In genomic region chr22:42855726-42856125, GRCh38 we compare ENCODE assay signal across 8 cellular contexts. TPM values are rescaled to one million over a fixed set of nuclear protein-coding genes. Genes with fewer than 3 reads are reported as not detected.
DNase-seq lines count a peak whose midpoint lies in the region; ATAC-seq and TF ChIP-seq lines count a peak whose summit lies in the region.

No MANE protein-coding gene starts in this region.

- WGBS in heart right ventricle, 2 donors, result 36 to 47% methylated on average over 4 of the region's 4 CpGs
- 14% methylated on average over 4 of the region's 4 CpGs for WGBS in aorta, 2 donors

- DNase-seq in heart right ventricle, result no peak
- no peak for DNase-seq in left ventricle myocardium superior
- no peak for DNase-seq in brain microvascular endothelial cell
- DNase-seq in aorta, result no peak
- no peak for DNase-seq in NK-92 (lab: John Stamatoyannopoulos, UW; ENCODE audit: unreplicated experiment)

- H3K4me3 ChIP-seq in heart right ventricle (peak overlapping the region; percentile 67 to 98 (median 80)), brain microvascular endothelial cell (ENCODE audit: low read depth, low read length) (peak overlapping the region; percentile 89), mucosa of rectum (ENCODE audit: low read length in 2 of 2) (peak overlapping the region; percentile 82 to 91), aorta (ENCODE audit: low read length in 2 of 2) (peak overlapping the region; percentile 56 to 96)

- H3K9me3 ChIP-seq in heart right ventricle, result no peaks in the 10 kb centered on the region
- no peaks in the 10 kb centered on the region for H3K9me3 ChIP-seq in mucosa of rectum (ENCODE audit: control insufficient read depth in 2 of 2, low read length in 2 of 2)
- H3K9me3 ChIP-seq in aorta (ENCODE audit: control insufficient read depth, low read length), result no peaks in the 10 kb centered on the region

- intact Hi-C loops in heart right ventricle (cut with DNase I), result loop anchor here in 1 of 10 donors (5.0 kb wide), 1 partner anchor 157 kb away; no protein-coding TSS in a partner anchor
- intact Hi-C loops in left ventricle myocardium superior (cut with micrococcal nuclease), result no loop called here
- intact Hi-C loops in aorta (cut with DNase I), result no loop called here

- in situ Hi-C loops in brain microvascular endothelial cell (cut with HindIII; ENCODE audit: low pct_ligation_motif_present, low sequenced_read_pairs), result no loop called here

- ATAC-seq in heart right ventricle, result no peak
- no peak for ATAC-seq in left ventricle myocardium superior
- ATAC-seq in aorta (ENCODE audit: low FRiP score), result no peak
- ATAC-seq in HG03095 (IDR thresholded peaks at IDR 0.05; ENCODE audit: unreplicated experiment), result no peak
- no peak for ATAC-seq in esophagus mucosa

- H3K27ac ChIP-seq in heart right ventricle (peak overlapping the region in 9 of 10 donors; percentile 92 to 99 (median 98)), brain microvascular endothelial cell (peak overlapping the region; percentile 81), mucosa of rectum (ENCODE audit: low read depth in 2 of 2, low read length in 2 of 2) (peak overlapping the region; percentile 93 to 96), aorta (ENCODE audit: low read depth in 1 of 2, low read length in 2 of 2) (peak overlapping the region in 1 of 2 donors; percentile 20)

- H3K36me3 ChIP-seq in heart right ventricle (peaks cover 0 to 9% (median 0%) of the 10 kb centered on the region in 9 donors), brain microvascular endothelial cell (replicated peaks) (no peaks in the 10 kb centered on the region), mucosa of rectum (ENCODE audit: control insufficient read depth in 2 of 2, insufficient read depth in 2 of 2, low read length in 2 of 2) (no peaks in the 10 kb centered on the region), aorta (ENCODE audit: control insufficient read depth in 1 of 2, insufficient read depth in 2 of 2, low read length in 1 of 2) (no peaks in the 10 kb centered on the region)

- TF ChIP-seq CTCF in heart right ventricle (IDR thresholded peaks at IDR 0.05) (no peak), brain microvascular endothelial cell (IDR thresholded peaks at IDR 0.05; ENCODE audit: low read depth, low read length, missing control alignments) (no peak)

- H3K27me3 ChIP-seq in heart right ventricle (no peaks in the 10 kb centered on the region), brain microvascular endothelial cell (replicated peaks) (no peaks in the 10 kb centered on the region), mucosa of rectum (ENCODE audit: control insufficient read depth in 2 of 2, insufficient read depth in 2 of 2, low read length in 2 of 2) (no peaks in the 10 kb centered on the region), aorta (ENCODE audit: control insufficient read depth in 1 of 2, insufficient read depth in 2 of 2, low read length in 1 of 2) (no peaks in the 10 kb centered on the region)

- peak overlapping the region; percentile 90 to 94 for H3K9ac ChIP-seq in mucosa of rectum (ENCODE audit: low read depth in 1 of 2, low read length in 2 of 2)

- H3K4me1 ChIP-seq in heart right ventricle (peaks cover 9 to 34% (median 26%) of the 10 kb centered on the region in 9 donors), mucosa of rectum (ENCODE audit: control insufficient read depth in 2 of 2, insufficient read depth in 2 of 2, low read length in 2 of 2) (peaks cover 9 to 13% of the 10 kb centered on the region in 2 donors), aorta (ENCODE audit: control insufficient read depth in 1 of 2, insufficient read depth in 2 of 2, low read length in 2 of 2) (peaks cover 2 to 4% of the 10 kb centered on the region in 2 donors)

RNA-seq across cellular contexts. Expression of gene ARFGAP3, which starts 1.3 kb away (rescaled TPM):
- total RNA-seq in heart right ventricle (10 to 100 TPM; 10.6 to 29.4 (median 23.2) TPM), left ventricle myocardium superior (25.8 TPM), aorta (10 to 100 TPM; 45.9 to 60.5 TPM), esophagus mucosa (18.9 TPM)
- polyA plus RNA-seq in heart right ventricle (10 to 100 TPM; 21.9 to 24.4 TPM), aorta (10 to 100 TPM; 40.1 to 43.7 TPM)
